ENCODE assay signal across 23 cellular contexts in genomic region chr1:215606036-215606435, GRCh38.
"Had no signal": no experiment of that assay in that cellular context is flagged by ENCODE, and none has a peak within 500 bp of the region (broad histone marks: within the 10 kb centered on the region; RNA-seq: fewer than 3 reads in every experiment).

No MANE protein-coding gene starts in this region.

- H3K27me3 Mint-ChIP-seq: effector memory CD8-positive, alpha-beta T cell; naive thymus-derived CD8-positive, alpha-beta T cell had no signal

- H3K4me1 Mint-ChIP-seq: naive thymus-derived CD8-positive, alpha-beta T cell; nephron progenitor cell had no signal

- H3K27me3 ChIP-seq: esophagus squamous epithelium, heart right ventricle, left lung, ovary, stomach, thyroid gland had no signal

- H3K36me3 ChIP-seq: ovary had no signal

- H3K4me3 ChIP-seq: esophagus squamous epithelium, heart right ventricle, left lung, ovary, smooth muscle cell, stomach, thyroid gland had no signal

- H3K4me1 ChIP-seq: left lung had no signal

- H3K27ac ChIP-seq: heart right ventricle, left lung, ovary, stomach, thyroid gland had no signal

- H3K9me3 ChIP-seq: esophagus squamous epithelium, heart right ventricle, left lung, ovary, stomach, thyroid gland had no signal

- ATAC-seq: effector memory CD8-positive, alpha-beta T cell; heart right ventricle; left cardiac atrium; naive thymus-derived CD8-positive, alpha-beta T cell; sciatic nerve had no signal

- DNase-seq: cortex of kidney; effector memory CD8-positive, alpha-beta T cell; esophagus squamous epithelium; foreskin melanocyte; glutamatergic neuron; heart right ventricle; hippocampal formation; left cardiac atrium; left lung; mesendoderm; naive thymus-derived CD8-positive, alpha-beta T cell; nephron progenitor cell; occipital lobe; ovary; stimulated activated CD4-positive, alpha-beta T cell treated with anti-CD3 and anti-CD28 coated beads, Interleukin-12 subunit alpha, Interleukin-12 subunit beta, amount 100 ng/mL, for 4 hours; stimulated activated CD4-positive, alpha-beta T cell treated with anti-CD3 and anti-CD28 coated beads, Interleukin-1b, Interleukin-23, amount 100 ng/mL, for 48 hours; stimulated activated CD4-positive, alpha-beta T cell treated with anti-CD3 and anti-CD28 coated beads, Interleukin-4, amount 100 ng/mL, for 1 hour; stimulated activated CD8-positive, alpha-beta memory T cell treated with anti-CD3 and anti-CD28 coated beads, Interleukin-4, amount 100 ng/mL, for 48 hours; stimulated activated naive CD4-positive, alpha-beta T cell; stomach; thyroid gland had no signal

- H3K9me3 Mint-ChIP-seq: naive thymus-derived CD8-positive, alpha-beta T cell; nephron progenitor cell had no signal

- H3K27ac Mint-ChIP-seq: effector memory CD8-positive, alpha-beta T cell; naive thymus-derived CD8-positive, alpha-beta T cell had no signal

- H3K4me2 ChIP-seq: smooth muscle cell had no signal

- H3K4me3 Mint-ChIP-seq: effector memory CD8-positive, alpha-beta T cell; naive thymus-derived CD8-positive, alpha-beta T cell; nephron progenitor cell had no signal
